In genomic region chr12:49983892-49984291, GRCh38 we compare ENCODE assay signal across 1 cellular context.
TF ChIP-seq lines count a peak whose summit lies in the region.

No MANE protein-coding gene starts in this region.

TF ChIP-seq in endothelial cell of umbilical vein, 7 proteins besides CTCF, POLR2A, EP300 and RAD21 (continued from another document):
- TF ChIP-seq, protein P1, sequence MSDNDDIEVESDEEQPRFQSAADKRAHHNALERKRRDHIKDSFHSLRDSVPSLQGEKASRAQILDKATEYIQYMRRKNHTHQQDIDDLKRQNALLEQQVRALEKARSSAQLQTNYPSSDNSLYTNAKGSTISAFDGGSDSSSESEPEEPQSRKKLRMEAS (IDR thresholded peaks at IDR 0.05; ENCODE audit: insufficient read depth, insufficient read length) = no peak
- TF ChIP-seq GATA2 (IDR thresholded peaks at IDR 0.05; ENCODE audit: insufficient read depth, insufficient read length, low read depth, low read length) = no peak
